12 cellular contexts compared by ENCODE assay signal in the genomic region with DNA sequence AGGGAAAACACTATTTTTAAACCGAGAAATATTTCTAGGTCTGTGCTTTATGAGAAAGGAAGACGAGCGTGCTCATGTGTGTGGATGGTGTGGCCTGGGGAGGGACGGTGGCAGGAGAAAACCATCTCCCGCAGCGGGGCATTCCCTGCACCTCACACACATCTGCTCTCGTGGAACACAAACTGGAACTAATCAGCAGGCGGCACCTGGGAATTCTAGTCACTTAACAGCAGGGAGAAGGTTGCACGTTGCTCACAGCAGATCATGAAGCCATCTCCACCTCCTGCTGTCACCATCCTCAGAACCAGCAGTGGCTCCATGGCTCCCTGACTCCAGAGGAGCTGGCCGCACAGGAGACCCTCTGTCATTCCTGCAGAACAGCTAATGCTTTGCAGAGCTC. TPM values are rescaled to one million over a fixed set of nuclear protein-coding genes. Genes with fewer than 3 reads are reported as not detected.
DNase-seq lines count a peak whose midpoint lies in the region; ATAC-seq and TF ChIP-seq lines count a peak whose summit lies in the region.
"Had no signal": no experiment of that assay in that cellular context is flagged by ENCODE, and none has a peak within 500 bp of the region (broad histone marks: within the 10 kb centered on the region; RNA-seq: fewer than 3 reads in every experiment).

No MANE protein-coding gene starts in this region.

- H3K9me3 ChIP-seq in ascending aorta = no peaks in the 10 kb centered on the region
- no peaks in the 10 kb centered on the region for H3K9me3 ChIP-seq in right cardiac atrium (ENCODE audit: control insufficient read depth, low read length)
- H3K9me3 ChIP-seq: BE2C had no signal

- 68% methylated on average over 10 of the region's 10 CpGs for WGBS in right cardiac atrium

- no peaks in the 10 kb centered on the region for H3K9me3 Mint-ChIP-seq in stimulated activated naive CD8-positive, alpha-beta T cell treated with anti-CD3 and anti-CD28 coated beads, Interleukin-15, amount 100 ng/mL, for 72 hours
- no peaks in the 10 kb centered on the region for H3K9me3 Mint-ChIP-seq in natural killer cell

- no peaks in the 10 kb centered on the region for H3K27me3 Mint-ChIP-seq in stimulated activated naive CD8-positive, alpha-beta T cell treated with anti-CD3 and anti-CD28 coated beads, Interleukin-15, amount 100 ng/mL, for 72 hours
- no peaks in the 10 kb centered on the region for H3K27me3 Mint-ChIP-seq in natural killer cell (ENCODE audit: low read depth in 2 of 2)
- H3K27me3 Mint-ChIP-seq: stimulated activated naive B cell treated with anti-CD40 and anti-IgM and Interleukin-4, amounts not matched to agents 10 μg/mL and 1 μg/mL and 100 μg/mL, for 72 hours had no signal

- TF ChIP-seq CTCF in ascending aorta (IDR thresholded peaks at IDR 0.05) (no peak), natural killer cell (IDR thresholded peaks at IDR 0.05) (no peak)

- H3K27ac ChIP-seq in ascending aorta = peak overlapping the region; percentile 63 to 68
- no peak overlapping the region for H3K27ac ChIP-seq in right cardiac atrium (ENCODE audit: low read length)

- no peaks in the 10 kb centered on the region for H3K36me3 Mint-ChIP-seq in natural killer cell

- intact Hi-C loops in ascending aorta (cut with DNase I) = no loop called here
- intact Hi-C loops in natural killer cell (cut with micrococcal nuclease) = no loop called here
- intact Hi-C loops in right cardiac atrium (cut with DNase I) = no loop called here

- DNase-seq in stimulated activated naive CD8-positive, alpha-beta T cell treated with anti-CD3 and anti-CD28 coated beads, Interleukin-15, amount 100 ng/mL, for 72 hours = no peak
- no peak for DNase-seq in stimulated activated naive CD8-positive, alpha-beta T cell treated with anti-CD3 and anti-CD28 coated beads, Interleukin-15, Interleukin-2, amounts not matched to agents 100 U/mL and 50 U/mL, for 24 hours
- peak in 1 of 2 donors; percentile 55 for DNase-seq in ascending aorta (ENCODE audit: low spot score in 2 of 2)
- no peak for DNase-seq in natural killer cell
- no peak for DNase-seq in NCI-H82 treated with DMSO at 0.1 percent for 48 hours (lab: John Stamatoyannopoulos, UW; ENCODE audit: unreplicated experiment)
- DNase-seq in NCI-H774 (lab: John Stamatoyannopoulos, UW) = no peak
- no peak for DNase-seq in right cardiac atrium
- DNase-seq: activated B cell treated with CpG ODN at 0.5 μM for 24 hours; BE2C; Karpas-422; stimulated activated naive B cell treated with anti-CD40 and anti-IgM and Interleukin-4, amounts not matched to agents 10 μg/mL and 1 μg/mL and 100 μg/mL, for 72 hours had no signal

- no peaks in the 10 kb centered on the region for H3K36me3 ChIP-seq in ascending aorta

- peak overlapping the region; percentile 70 to 72 for H3K4me3 Mint-ChIP-seq in stimulated activated naive CD8-positive, alpha-beta T cell treated with anti-CD3 and anti-CD28 coated beads, Interleukin-15, amount 100 ng/mL, for 72 hours
- H3K4me3 Mint-ChIP-seq in natural killer cell = peak overlapping the region; percentile 11
- H3K4me3 Mint-ChIP-seq: activated B cell treated with CpG ODN at 0.5 μM for 24 hours; stimulated activated naive B cell treated with anti-CD40 and anti-IgM and Interleukin-4, amounts not matched to agents 10 μg/mL and 1 μg/mL and 100 μg/mL, for 72 hours had no signal

- peak; percentile 3 for ATAC-seq in stimulated activated naive CD8-positive, alpha-beta T cell treated with anti-CD3 and anti-CD28 coated beads, Interleukin-15, amount 100 ng/mL, for 72 hours
- ATAC-seq in stimulated activated naive CD8-positive, alpha-beta T cell treated with anti-CD3 and anti-CD28 coated beads, Interleukin-15, Interleukin-2, amounts not matched to agents 100 U/mL and 50 U/mL, for 24 hours = no peak
- no peak for ATAC-seq in natural killer cell
- ATAC-seq in GM19023 (IDR thresholded peaks at IDR 0.05; ENCODE audit: unreplicated experiment) = no peak
- no peak for ATAC-seq in right cardiac atrium
- ATAC-seq: stimulated activated naive B cell treated with anti-CD40 and anti-IgM and Interleukin-4, amounts not matched to agents 10 μg/mL and 1 μg/mL and 100 μg/mL, for 72 hours had no signal

- H3K27ac Mint-ChIP-seq in stimulated activated naive CD8-positive, alpha-beta T cell treated with anti-CD3 and anti-CD28 coated beads, Interleukin-15, amount 100 ng/mL, for 72 hours = peak overlapping the region in 1 of 2 donors; percentile 7
- peak overlapping the region; percentile 50 to 63 for H3K27ac Mint-ChIP-seq in natural killer cell
- H3K27ac Mint-ChIP-seq: activated B cell treated with CpG ODN at 0.5 μM for 24 hours; stimulated activated naive B cell treated with anti-CD40 and anti-IgM and Interleukin-4, amounts not matched to agents 10 μg/mL and 1 μg/mL and 100 μg/mL, for 72 hours had no signal

- peaks cover 0 to 21% of the 10 kb centered on the region in 2 donors for H3K4me1 ChIP-seq in ascending aorta
- H3K4me1 ChIP-seq in right cardiac atrium (ENCODE audit: control insufficient read depth, insufficient read depth, low read length) = no peaks in the 10 kb centered on the region
- H3K4me1 ChIP-seq: BE2C had no signal

- peak overlapping the region; percentile 25 to 46 for H3K4me3 ChIP-seq in ascending aorta
- H3K4me3 ChIP-seq in right cardiac atrium (ENCODE audit: low read length) = no peak overlapping the region

- H3K27me3 ChIP-seq in ascending aorta = no peaks in the 10 kb centered on the region
- no peaks in the 10 kb centered on the region for H3K27me3 ChIP-seq in right cardiac atrium (ENCODE audit: control insufficient read depth, insufficient read depth)
- H3K27me3 ChIP-seq: BE2C had no signal

- H3K4me1 Mint-ChIP-seq in stimulated activated naive CD8-positive, alpha-beta T cell treated with anti-CD3 and anti-CD28 coated beads, Interleukin-15, amount 100 ng/mL, for 72 hours = peaks cover 55% of the 10 kb centered on the region
- H3K4me1 Mint-ChIP-seq in natural killer cell = peaks cover 30 to 38% of the 10 kb centered on the region in 2 donors
- H3K4me1 Mint-ChIP-seq: activated B cell treated with CpG ODN at 0.5 μM for 24 hours had no signal

RNA-seq across cellular contexts. Expression of a gene that starts 35.2 kb away (rescaled TPM):
- total RNA-seq in ascending aorta = 49.7 TPM
- 10 to 100 TPM; 28.0 to 52.4 (median 38.3) TPM for total RNA-seq in natural killer cell
- 10 to 100 TPM; 25.9 to 31.4 (median 28.9) TPM for total RNA-seq in right cardiac atrium
- 13.0 TPM for polyA plus RNA-seq in right cardiac atrium
